In genomic region chr11:9573775-9574555, GRCh38 we compare ENCODE assay signal across 2 cellular contexts.
TF ChIP-seq lines count a peak whose summit lies in the region.

No MANE protein-coding gene starts in this region.

TF ChIP-seq in SK-N-SH, 30 proteins besides CTCF, POLR2A, EP300 and RAD21:
- no peak for TF ChIP-seq ZBTB33 (IDR thresholded peaks at IDR 0.05; ENCODE audit: borderline replicate concordance, low read depth)
- TF ChIP-seq MXI1 (IDR thresholded peaks at IDR 0.05; ENCODE audit: low read depth, low read length), result no peak; the same call in 1 of the 2 replicates
- no peak for TF ChIP-seq GATA2 (CRISPR knock-in tag; IDR thresholded peaks at IDR 0.05)
- TF ChIP-seq MAX (IDR thresholded peaks at IDR 0.05; ENCODE audit: low read depth), result peak; percentile 13; the same call in 1 of the 2 replicates
- TF ChIP-seq POLR2AphosphoS5 (IDR thresholded peaks at IDR 0.05; ENCODE audit: low read depth, low read length), result 0 out of 2 replicates have a peak, but pooled peaks have one; percentile 2

TF ChIP-seq in SK-N-SH treated with all-trans-retinoic acid at 6 μM for 48 hours, 23 proteins besides CTCF, POLR2A, EP300 and RAD21 (continued from another document):
- TF ChIP-seq CSRNP3 (CRISPR knock-in tag; IDR thresholded peaks at IDR 0.05), result no peak
- no peak for TF ChIP-seq ZNF8 (CRISPR knock-in tag; IDR thresholded peaks at IDR 0.05)
- no peak for TF ChIP-seq CSDC2 (CRISPR knock-in tag; IDR thresholded peaks at IDR 0.05)
- TF ChIP-seq TOX (CRISPR knock-in tag; IDR thresholded peaks at IDR 0.05; ENCODE audit: borderline replicate concordance), result no peak
- TF ChIP-seq GLIS3 (CRISPR knock-in tag; IDR thresholded peaks at IDR 0.05), result no peak
- TF ChIP-seq ESRRG (CRISPR knock-in tag; IDR thresholded peaks at IDR 0.05), result no peak
- no peak for TF ChIP-seq POU6F1 (CRISPR knock-in tag; IDR thresholded peaks at IDR 0.05; ENCODE audit: borderline replicate concordance, low read depth)
- TF ChIP-seq SNAI2 (CRISPR knock-in tag; IDR thresholded peaks at IDR 0.05), result no peak
- no peak for TF ChIP-seq RARB (CRISPR knock-in tag; IDR thresholded peaks at IDR 0.05)
- TF ChIP-seq ZNF70 (CRISPR knock-in tag; IDR thresholded peaks at IDR 0.05), result no peak
- TF ChIP-seq ZC3H10 (CRISPR knock-in tag; IDR thresholded peaks at IDR 0.05), result no peak
- TF ChIP-seq ISL1 (CRISPR knock-in tag; IDR thresholded peaks at IDR 0.05), result no peak
- no peak for TF ChIP-seq ARNTL (CRISPR knock-in tag; IDR thresholded peaks at IDR 0.05; ENCODE audit: borderline replicate concordance, low read depth)
- TF ChIP-seq ZFP3 (CRISPR knock-in tag; IDR thresholded peaks at IDR 0.05), result no peak
- TF ChIP-seq OSR1 (CRISPR knock-in tag; IDR thresholded peaks at IDR 0.05), result no peak
TF ChIP-seq in SK-N-SH treated with all-trans-retinoic acid at 6 μM for 48 hours: peak in this region for 0.
